Comparison of ENCODE assay signal across 7 cellular contexts in the genomic region with DNA sequence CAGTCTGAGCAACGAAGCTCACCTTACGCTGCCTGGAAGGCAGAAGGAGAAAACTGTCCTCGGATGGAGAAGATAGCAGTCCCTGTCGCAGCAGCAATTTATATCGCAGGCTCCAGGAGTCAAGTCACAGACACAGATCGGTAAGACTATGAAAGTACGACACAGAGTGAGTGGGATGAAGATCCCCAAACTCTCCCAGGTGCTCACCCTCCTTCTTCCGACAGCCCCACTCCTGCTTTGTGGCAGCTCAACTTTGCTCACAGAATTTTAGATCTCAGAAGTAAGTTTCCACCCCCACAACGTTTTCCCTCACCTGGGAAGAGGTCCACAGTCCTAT. TPM values are rescaled to one million over a fixed set of nuclear protein-coding genes. Genes with fewer than 3 reads are reported as not detected.
DNase-seq lines count a peak whose midpoint lies in the region; ATAC-seq and TF ChIP-seq lines count a peak whose summit lies in the region.

No MANE protein-coding gene starts in this region.

- no peak overlapping the region; the same call in 1 of the 2 replicates for H3K27ac ChIP-seq in SJCRH30
- peak overlapping the region; percentile 73 to 81 for H3K27ac ChIP-seq in esophagus (ENCODE audit: low read depth in 2 of 2, low read length in 1 of 2)

- peaks cover 19% of the 10 kb centered on the region for H3K4me1 Mint-ChIP-seq in osteocyte (ENCODE audit: unreplicated experiment)

- ATAC-seq in GM21723 (IDR thresholded peaks at IDR 0.05; ENCODE audit: unreplicated experiment) (peak; percentile 2), HG03457 (IDR thresholded peaks at IDR 0.05; ENCODE audit: unreplicated experiment) (no peak)

- H3K27me3 Mint-ChIP-seq in osteocyte (ENCODE audit: unreplicated experiment), result peaks cover 4% of the 10 kb centered on the region

- H3K27ac Mint-ChIP-seq in osteocyte (ENCODE audit: unreplicated experiment), result peak overlapping the region; percentile 92

- H3K27me3 ChIP-seq in SJCRH30 (no peaks in the 10 kb centered on the region), esophagus (ENCODE audit: control insufficient read depth in 1 of 2, insufficient read depth in 2 of 2, low read length in 2 of 2) (no peaks in the 10 kb centered on the region)

- no peak for TF ChIP-seq CTCF in osteocyte (IDR thresholded peaks at IDR 0.05)

- DNase-seq in SJCRH30 (no peak), osteocyte (ENCODE audit: extremely low spot score, unreplicated experiment) (no peak), inferior parietal cortex (ENCODE audit: extremely low spot score) (no peak), cerebellar cortex (ENCODE audit: low spot score) (no peak)

- H3K36me3 Mint-ChIP-seq in osteocyte (ENCODE audit: unreplicated experiment), result peaks cover 3% of the 10 kb centered on the region

- 0 to 3% methylated on average over 9 of the region's 9 CpGs for WGBS in esophagus, 2 donors

- peak overlapping the region; percentile 97 for H3K4me3 Mint-ChIP-seq in osteocyte (ENCODE audit: unreplicated experiment)

- H3K36me3 ChIP-seq in SJCRH30 (peaks cover 2% of the 10 kb centered on the region; the same call in 1 of the 2 replicates), esophagus (ENCODE audit: control insufficient read depth in 2 of 2, insufficient read depth in 2 of 2, low read length in 1 of 2) (peaks cover 0 to 3% of the 10 kb centered on the region in 2 donors)

- H3K9me3 Mint-ChIP-seq in osteocyte (ENCODE audit: unreplicated experiment), result no peaks in the 10 kb centered on the region

- H3K4me1 ChIP-seq in SJCRH30, result no peaks in the 10 kb centered on the region
- H3K4me1 ChIP-seq in esophagus (ENCODE audit: control insufficient read depth in 2 of 2, insufficient read depth in 2 of 2, low read length in 1 of 2), result no peaks in the 10 kb centered on the region

- no peaks in the 10 kb centered on the region for H3K9me3 ChIP-seq in SJCRH30 (replicated peaks)
- no peaks in the 10 kb centered on the region for H3K9me3 ChIP-seq in esophagus (ENCODE audit: control insufficient read depth in 2 of 2, insufficient read depth in 1 of 2, low read depth in 1 of 2, low read length in 1 of 2)

- H3K4me3 ChIP-seq in SJCRH30 (peak overlapping the region; percentile 72), esophagus (ENCODE audit: low read depth in 1 of 2, low read length in 2 of 2) (peak overlapping the region; percentile 83 to 87)

RNA-seq across cellular contexts. Expression of gene TCTN3, which starts 0.4 kb away (rescaled TPM):
- 22.5 and 23.3 TPM in 2 replicates for total RNA-seq in SJCRH30 (2014; rRNA removed; shearing (Covaris generic))
- 10 to 100 TPM in 1 of 2 donors, 1 to 10 TPM in 1; 6.4 to 10.5 TPM for polyA plus RNA-seq in esophagus
- 36.4 and 41.1 TPM in 2 replicates for total RNA-seq in osteocyte

RNA-seq across cellular contexts. Expression of gene ALDH18A1, which starts 36.8 kb away (rescaled TPM):
- 85.1 and 85.2 TPM in 2 replicates for total RNA-seq in SJCRH30 (2014; rRNA removed; shearing (Covaris generic))
- polyA plus RNA-seq in esophagus, result 10 to 100 TPM; 15.7 to 18.5 TPM
- 97.3 and 111 TPM in 2 replicates for total RNA-seq in osteocyte
